In genomic region chr6:709471-710056, GRCh38 we compare ENCODE assay signal across 15 cellular contexts. TPM values are rescaled to one million over a fixed set of nuclear protein-coding genes. Genes with fewer than 3 reads are reported as not detected.
DNase-seq lines count a peak whose midpoint lies in the region; ATAC-seq and TF ChIP-seq lines count a peak whose summit lies in the region.
"Had no signal": no experiment of that assay in that cellular context is flagged by ENCODE, and none has a peak within 500 bp of the region (broad histone marks: within the 10 kb centered on the region; RNA-seq: fewer than 3 reads in every experiment).

No MANE protein-coding gene starts in this region.

- POLR2A ChIA-PET in HEK293T (lab: Yijun Ruan, JAX): no interaction called here

- intact Hi-C loops in activated T-helper 2 cell treated with anti-CD3 and anti-CD28 coated beads, Interferon-gamma antibody, Interleukin-2, Interleukin-4, amounts not matched to agents 10 μg/mL and 5 μg/mL and 100 μg/mL, durations not matched to agents 14 hours and 24 hours and 36 hours (cut with micrococcal nuclease): loop anchor here (5.0 kb wide), 2 partner anchors 217 to 307 kb away; no protein-coding TSS in a partner anchor

- peaks cover 12 to 25% (median 20%) of the 10 kb centered on the region in 4 donors for H3K4me1 Mint-ChIP-seq in CD4-positive, CD25-positive, alpha-beta regulatory T cell
- peaks cover 45% of the 10 kb centered on the region for H3K4me1 Mint-ChIP-seq in activated T-helper 2 cell treated with anti-CD3 and anti-CD28 coated beads, Interferon-gamma antibody, Interleukin-2, Interleukin-4, amounts not matched to agents 10 μg/mL and 5 μg/mL and 100 μg/mL, durations not matched to agents 14 hours and 24 hours and 36 hours (ENCODE audit: low read depth)

- no peaks in the 10 kb centered on the region for H3K27me3 ChIP-seq in CD4-positive, CD25-positive, alpha-beta regulatory T cell (ENCODE audit: control insufficient read depth, insufficient read depth, low read length)
- no peaks in the 10 kb centered on the region for H3K27me3 ChIP-seq in muscle layer of colon (ENCODE audit: control insufficient read depth in 1 of 2, insufficient read depth in 2 of 2, low read length in 2 of 2)
- H3K27me3 ChIP-seq: Peyer's patch had no signal

- H3K27me3 Mint-ChIP-seq in CD4-positive, CD25-positive, alpha-beta regulatory T cell: peaks cover 10% of the 10 kb centered on the region
- H3K27me3 Mint-ChIP-seq in activated T-helper 2 cell treated with anti-CD3 and anti-CD28 coated beads, Interferon-gamma antibody, Interleukin-2, Interleukin-4, amounts not matched to agents 10 μg/mL and 5 μg/mL and 100 μg/mL, durations not matched to agents 14 hours and 24 hours and 36 hours (ENCODE audit: low read depth): peaks cover 9% of the 10 kb centered on the region

- no peak overlapping the region for H3K27ac ChIP-seq in CD4-positive, CD25-positive, alpha-beta regulatory T cell (ENCODE audit: insufficient read depth, low read length, poor library complexity, severe bottlenecking)
- no peak overlapping the region for H3K27ac ChIP-seq in muscle layer of colon (ENCODE audit: low read depth, low read length)
- no peak overlapping the region for H3K27ac ChIP-seq in caudate nucleus (ENCODE audit: low read depth, low read length)

- peaks cover 15% of the 10 kb centered on the region for H3K4me1 ChIP-seq in CD4-positive, CD25-positive, alpha-beta regulatory T cell (ENCODE audit: control insufficient read depth, insufficient read depth, low read length, poor library complexity, severe bottlenecking)
- H3K4me1 ChIP-seq in muscle layer of colon (ENCODE audit: insufficient read depth, low read length): peaks cover 13% of the 10 kb centered on the region
- H3K4me1 ChIP-seq: Peyer's patch had no signal

- peak overlapping the region; percentile 95 to 99 (median 98) for H3K4me3 Mint-ChIP-seq in CD4-positive, CD25-positive, alpha-beta regulatory T cell
- H3K4me3 Mint-ChIP-seq in activated T-helper 2 cell treated with anti-CD3 and anti-CD28 coated beads, Interferon-gamma antibody, Interleukin-2, Interleukin-4, amounts not matched to agents 10 μg/mL and 5 μg/mL and 100 μg/mL, durations not matched to agents 14 hours and 24 hours and 36 hours (ENCODE audit: low read depth): peak overlapping the region; percentile 80

- no peaks in the 10 kb centered on the region for H3K36me3 Mint-ChIP-seq in CD4-positive, CD25-positive, alpha-beta regulatory T cell
- no peaks in the 10 kb centered on the region for H3K36me3 Mint-ChIP-seq in activated T-helper 2 cell treated with anti-CD3 and anti-CD28 coated beads, Interferon-gamma antibody, Interleukin-2, Interleukin-4, amounts not matched to agents 10 μg/mL and 5 μg/mL and 100 μg/mL, durations not matched to agents 14 hours and 24 hours and 36 hours (ENCODE audit: low read depth)

- no peak for ATAC-seq in CD4-positive, CD25-positive, alpha-beta regulatory T cell (ENCODE audit: low read depth in 2 of 2)
- no peak for ATAC-seq in HG03342 (IDR thresholded peaks at IDR 0.05; ENCODE audit: unreplicated experiment)
- ATAC-seq in GM18909 (IDR thresholded peaks at IDR 0.05; ENCODE audit: poor library complexity, unreplicated experiment): no peak
- ATAC-seq: activated naive CD4-positive, alpha-beta T cell treated with anti-CD3 and anti-CD28 coated beads, Interleukin-2, amount 50 U/mL, for 72 hours had no signal

- no peak for DNase-seq in CD4-positive, CD25-positive, alpha-beta regulatory T cell
- DNase-seq in HEK293T (ENCODE audit: extremely low spot score): no peak
- DNase-seq in activated T-helper 2 cell treated with anti-CD3 and anti-CD28 coated beads, Interferon-gamma antibody, Interleukin-2, Interleukin-4, amounts not matched to agents 10 μg/mL and 5 μg/mL and 100 μg/mL, durations not matched to agents 14 hours and 24 hours and 36 hours (ENCODE audit: low spot score): no peak
- DNase-seq in caudate nucleus (lab: John Stamatoyannopoulos, UW): no peak
- no peak for DNase-seq in NCI-H1105 treated with DMSO at 0.1 percent for 48 hours (lab: John Stamatoyannopoulos, UW)
- DNase-seq: AML-193, cerebellar nuclear complex, NCI-H1436 treated with DMSO at 0.1 percent for 48 hours, NCI-H510A treated with DMSO at 0.1 percent for 48 hours, Peyer's patch, trophoblast cell had no signal

- H3K9ac ChIP-seq in muscle layer of colon (ENCODE audit: low read length): peak overlapping the region; percentile 60

- peak overlapping the region; percentile 32 to 99 (median 71) for H3K27ac Mint-ChIP-seq in CD4-positive, CD25-positive, alpha-beta regulatory T cell
- peak overlapping the region; percentile 99 for H3K27ac Mint-ChIP-seq in activated T-helper 2 cell treated with anti-CD3 and anti-CD28 coated beads, Interferon-gamma antibody, Interleukin-2, Interleukin-4, amounts not matched to agents 10 μg/mL and 5 μg/mL and 100 μg/mL, durations not matched to agents 14 hours and 24 hours and 36 hours

- CTCF ChIA-PET in HEK293T (lab: Yijun Ruan, JAX): no interaction called here

- no peaks in the 10 kb centered on the region for H3K36me3 ChIP-seq in CD4-positive, CD25-positive, alpha-beta regulatory T cell (ENCODE audit: control insufficient read depth, insufficient read depth, low read length)
- no peaks in the 10 kb centered on the region for H3K36me3 ChIP-seq in muscle layer of colon (ENCODE audit: insufficient read depth, low read length)
- H3K36me3 ChIP-seq: Peyer's patch had no signal

- no peaks in the 10 kb centered on the region for H3K9me3 Mint-ChIP-seq in CD4-positive, CD25-positive, alpha-beta regulatory T cell
- H3K9me3 Mint-ChIP-seq in activated T-helper 2 cell treated with anti-CD3 and anti-CD28 coated beads, Interferon-gamma antibody, Interleukin-2, Interleukin-4, amounts not matched to agents 10 μg/mL and 5 μg/mL and 100 μg/mL, durations not matched to agents 14 hours and 24 hours and 36 hours: no peaks in the 10 kb centered on the region
- H3K9me3 Mint-ChIP-seq: activated naive CD4-positive, alpha-beta T cell treated with anti-CD3 and anti-CD28 coated beads, Interleukin-2, amount 50 U/mL, for 72 hours had no signal

- no peaks in the 10 kb centered on the region for H3K9me3 ChIP-seq in CD4-positive, CD25-positive, alpha-beta regulatory T cell (ENCODE audit: control insufficient read depth in 2 of 2, low read length in 2 of 2)
- H3K9me3 ChIP-seq in muscle layer of colon (ENCODE audit: low read length): no peaks in the 10 kb centered on the region
- H3K9me3 ChIP-seq: Peyer's patch had no signal

- no peak overlapping the region for H3K4me3 ChIP-seq in CD4-positive, CD25-positive, alpha-beta regulatory T cell (ENCODE audit: low read depth, low read length)
- H3K4me3 ChIP-seq in muscle layer of colon (ENCODE audit: low read depth in 1 of 2, low read length in 2 of 2): peak overlapping the region in 1 of 2 donors; percentile 9

TF ChIP-seq in HEK293T, 16 proteins besides CTCF, POLR2A, EP300 and RAD21:
- no peak for TF ChIP-seq ZNF384 (IDR thresholded peaks at IDR 0.05)
- peak; percentile 49; the same call in 1 of the 2 replicates for TF ChIP-seq PKNOX1 (IDR thresholded peaks at IDR 0.05)
- TF ChIP-seq BHLHE40 (IDR thresholded peaks at IDR 0.05; ENCODE audit: borderline replicate concordance): no peak
- TF ChIP-seq TARDBP (IDR thresholded peaks at IDR 0.05): no peak

RNA-seq across cellular contexts. Expression of gene EXOC2, which starts 16.6 kb away (rescaled TPM):
- total RNA-seq in CD4-positive, CD25-positive, alpha-beta regulatory T cell: 35.9 TPM
- 10 to 100 TPM; 33.1 to 43.6 (median 39.4) TPM for polyA plus RNA-seq in CD4-positive, CD25-positive, alpha-beta regulatory T cell
- total RNA-seq in activated T-helper 2 cell treated with anti-CD3 and anti-CD28 coated beads, Interferon-gamma antibody, Interleukin-2, Interleukin-4, amounts not matched to agents 10 μg/mL and 5 μg/mL and 100 μg/mL, durations not matched to agents 14 hours and 24 hours and 36 hours: 53.3 and 53.9 TPM in 2 replicates

RNA-seq across cellular contexts. Expression of gene HUS1B, which starts 52.7 kb away (rescaled TPM):
- 4.8 TPM for total RNA-seq in CD4-positive, CD25-positive, alpha-beta regulatory T cell
- 1 to 10 TPM in 3 of 4 donors, under 1 TPM in 1; 0.83 to 2.4 (median 1.6) TPM for polyA plus RNA-seq in CD4-positive, CD25-positive, alpha-beta regulatory T cell
- total RNA-seq in activated T-helper 2 cell treated with anti-CD3 and anti-CD28 coated beads, Interferon-gamma antibody, Interleukin-2, Interleukin-4, amounts not matched to agents 10 μg/mL and 5 μg/mL and 100 μg/mL, durations not matched to agents 14 hours and 24 hours and 36 hours: 1.6 and 1.8 TPM in 2 replicates
